Comparison of ENCODE assay signal across 1 cellular context in genomic region chr5:134904621-134905245, GRCh38.
TF ChIP-seq lines count a peak whose summit lies in the region.

Gene PCBD2 (plus strand): TSS chr5:134905131. CDS start chr5:134905140, 9 bp downstream.

TF ChIP-seq in GM12878, 131 proteins besides CTCF, POLR2A, EP300 and RAD21 (continued from another document and continues in another):
- TF ChIP-seq RELB (IDR thresholded peaks at IDR 0.05; ENCODE audit: low read depth) (0 out of 2 replicates have a peak, but pooled peaks have one; percentile 1), RB1 (IDR thresholded peaks at IDR 0.05; ENCODE audit: borderline replicate concordance) (peak; percentile 92; the same call in 1 of the 2 replicates), NKRF (conservative IDR thresholded peaks at IDR 0.05) (peak; percentile 83), BHLHE40 (IDR thresholded peaks at IDR 0.05; ENCODE audit: borderline replicate concordance in 1 of 2, low read depth in 2 of 2, low read length in 1 of 2) (peak; percentile 48 to 73; a peak in 3 of 4 replicates), MYC (IDR thresholded peaks at IDR 0.05; ENCODE audit: insufficient read depth, insufficient read length, insufficient replicate concordance, low read length, severe bottlenecking) (peak; percentile 40), MXI1 (IDR thresholded peaks at IDR 0.05; ENCODE audit: low read depth, low read length) (no peak), ZSCAN29 (IDR thresholded peaks at IDR 0.05) (0 out of 2 replicates have a peak, but pooled peaks have one; percentile 24), TCF7 (IDR thresholded peaks at IDR 0.05; ENCODE audit: borderline replicate concordance) (0 out of 2 replicates have a peak, but pooled peaks have one; percentile 7), CREB1 (IDR thresholded peaks at IDR 0.05; ENCODE audit: low read depth) (peak; percentile 78; the same call in 1 of the 2 replicates), ZNF217 (IDR thresholded peaks at IDR 0.05) (no peak; the same call in none of the 2 replicates), GATAD2B (conservative IDR thresholded peaks at IDR 0.05; ENCODE audit: low read depth) (peak; percentile 97), CBFB (IDR thresholded peaks at IDR 0.05; ENCODE audit: low read depth) (0 out of 2 replicates have a peak, but pooled peaks have one; percentile 9), ZBTB4 (CRISPR knock-in tag; IDR thresholded peaks at IDR 0.05) (no peak), FOXM1 (IDR thresholded peaks at IDR 0.05; ENCODE audit: low read depth, low read length) (no peak; the same call in 1 of the 2 replicates), MEF2A (IDR thresholded peaks at IDR 0.05; ENCODE audit: insufficient read depth, low read depth, low read length) (peak; percentile 75), CREM (IDR thresholded peaks at IDR 0.05; ENCODE audit: low read depth) (peak; percentile 76), GABPA (IDR thresholded peaks at IDR 0.05; ENCODE audit: low read depth) (no peak), BCLAF1 (IDR thresholded peaks at IDR 0.05) (0 out of 2 replicates have a peak, but pooled peaks have one; percentile 29), CHD2 (IDR thresholded peaks at IDR 0.05; ENCODE audit: borderline replicate concordance, low read depth, low read length) (peak; percentile 46; the same call in 1 of the 2 replicates), KDM1A (IDR thresholded peaks at IDR 0.05; ENCODE audit: borderline replicate concordance) (no peak), POLR2AphosphoS2 (IDR thresholded peaks at IDR 0.05; ENCODE audit: low read depth, low read length) (peak; percentile 80), SRF (IDR thresholded peaks at IDR 0.05; ENCODE audit: low read depth in 2 of 2, low read length in 2 of 2) (peak in 1 of 2 experiments; percentile 52; a peak in 1 of 4 replicates), POU2F2 (IDR thresholded peaks at IDR 0.05; ENCODE audit: borderline replicate concordance, low read depth, low read length) (peak; percentile 33; the same call in 1 of the 3 replicates), NFYA (IDR thresholded peaks at IDR 0.05; ENCODE audit: borderline replicate concordance, low read depth, low read length) (no peak), STAT1 (conservative IDR thresholded peaks at IDR 0.05) (peak; percentile 85), HDAC6 (IDR thresholded peaks at IDR 0.05; ENCODE audit: unreplicated experiment) (peak; percentile 89), NR2C1 (IDR thresholded peaks at IDR 0.05) (peak; percentile 14; the same call in 1 of the 2 replicates), HCFC1 (IDR thresholded peaks at IDR 0.05; ENCODE audit: low read length) (peak; percentile 48; the same call in 1 of the 2 replicates), RCOR1 (conservative IDR thresholded peaks at IDR 0.05; ENCODE audit: low read depth, low read length) (0 out of 2 replicates have a peak, but pooled peaks have one; percentile 70), TCF12 (IDR thresholded peaks at IDR 0.05; ENCODE audit: low read depth, low read length) (0 out of 2 replicates have a peak, but pooled peaks have one; percentile 3), MYB (IDR thresholded peaks at IDR 0.05; ENCODE audit: borderline replicate concordance, low read depth, low read length) (peak; percentile 76), BACH1 (IDR thresholded peaks at IDR 0.05; ENCODE audit: borderline replicate concordance) (peak; percentile 88), ZBED1 (IDR thresholded peaks at IDR 0.05; ENCODE audit: borderline replicate concordance) (peak; percentile 65; the same call in 1 of the 2 replicates), ATF3 (IDR thresholded peaks at IDR 0.05; ENCODE audit: borderline replicate concordance, extremely low read depth, low read depth, low read length) (no peak), SREBF2 (IDR thresholded peaks at IDR 0.05; ENCODE audit: low read length) (peak; percentile 28; the same call in 1 of the 2 replicates), FOXK2 (IDR thresholded peaks at IDR 0.05) (no peak), ELK1 (IDR thresholded peaks at IDR 0.05; ENCODE audit: low read depth, low read length) (0 out of 2 replicates have a peak, but pooled peaks have one; percentile 40), LARP7 (IDR thresholded peaks at IDR 0.05) (peak; percentile 100), EGR1 (IDR thresholded peaks at IDR 0.05; ENCODE audit: borderline replicate concordance in 1 of 2, low read depth in 2 of 2, low read length in 2 of 2) (peak in 1 of 2 experiments; percentile 68; a peak in 2 of 3 replicates), SIX5 (IDR thresholded peaks at IDR 0.05; ENCODE audit: low read depth, low read length, severe bottlenecking) (no peak), TAF1 (IDR thresholded peaks at IDR 0.05; ENCODE audit: borderline replicate concordance, low read depth, low read length) (peak; percentile 30; the same call in 1 of the 2 replicates), YY1 (IDR thresholded peaks at IDR 0.05; ENCODE audit: low read depth, low read length) (peak; percentile 94)
- TF ChIP-seq, protein P1, sequence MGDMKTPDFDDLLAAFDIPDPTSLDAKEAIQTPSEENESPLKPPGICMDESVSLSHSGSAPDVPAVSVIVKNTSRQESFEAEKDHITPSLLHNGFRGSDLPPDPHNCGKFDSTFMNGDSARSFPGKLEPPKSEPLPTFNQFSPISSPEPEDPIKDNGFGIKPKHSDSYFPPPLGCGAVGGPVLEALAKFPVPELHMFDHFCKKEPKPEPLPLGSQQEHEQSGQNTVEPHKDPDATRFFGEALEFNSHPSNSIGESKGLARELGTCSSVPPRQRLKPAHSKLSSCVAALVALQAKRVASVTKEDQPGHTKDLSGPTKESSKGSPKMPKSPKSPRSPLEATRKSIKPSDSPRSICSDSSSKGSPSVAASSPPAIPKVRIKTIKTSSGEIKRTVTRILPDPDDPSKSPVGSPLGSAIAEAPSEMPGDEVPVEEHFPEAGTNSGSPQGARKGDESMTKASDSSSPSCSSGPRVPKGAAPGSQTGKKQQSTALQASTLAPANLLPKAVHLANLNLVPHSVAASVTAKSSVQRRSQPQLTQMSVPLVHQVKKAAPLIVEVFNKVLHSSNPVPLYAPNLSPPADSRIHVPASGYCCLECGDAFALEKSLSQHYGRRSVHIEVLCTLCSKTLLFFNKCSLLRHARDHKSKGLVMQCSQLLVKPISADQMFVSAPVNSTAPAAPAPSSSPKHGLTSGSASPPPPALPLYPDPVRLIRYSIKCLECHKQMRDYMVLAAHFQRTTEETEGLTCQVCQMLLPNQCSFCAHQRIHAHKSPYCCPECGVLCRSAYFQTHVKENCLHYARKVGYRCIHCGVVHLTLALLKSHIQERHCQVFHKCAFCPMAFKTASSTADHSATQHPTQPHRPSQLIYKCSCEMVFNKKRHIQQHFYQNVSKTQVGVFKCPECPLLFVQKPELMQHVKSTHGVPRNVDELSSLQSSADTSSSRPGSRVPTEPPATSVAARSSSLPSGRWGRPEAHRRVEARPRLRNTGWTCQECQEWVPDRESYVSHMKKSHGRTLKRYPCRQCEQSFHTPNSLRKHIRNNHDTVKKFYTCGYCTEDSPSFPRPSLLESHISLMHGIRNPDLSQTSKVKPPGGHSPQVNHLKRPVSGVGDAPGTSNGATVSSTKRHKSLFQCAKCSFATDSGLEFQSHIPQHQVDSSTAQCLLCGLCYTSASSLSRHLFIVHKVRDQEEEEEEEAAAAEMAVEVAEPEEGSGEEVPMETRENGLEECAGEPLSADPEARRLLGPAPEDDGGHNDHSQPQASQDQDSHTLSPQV (IDR thresholded peaks at IDR 0.05) = peak; percentile 53
- TF ChIP-seq, protein P2, sequence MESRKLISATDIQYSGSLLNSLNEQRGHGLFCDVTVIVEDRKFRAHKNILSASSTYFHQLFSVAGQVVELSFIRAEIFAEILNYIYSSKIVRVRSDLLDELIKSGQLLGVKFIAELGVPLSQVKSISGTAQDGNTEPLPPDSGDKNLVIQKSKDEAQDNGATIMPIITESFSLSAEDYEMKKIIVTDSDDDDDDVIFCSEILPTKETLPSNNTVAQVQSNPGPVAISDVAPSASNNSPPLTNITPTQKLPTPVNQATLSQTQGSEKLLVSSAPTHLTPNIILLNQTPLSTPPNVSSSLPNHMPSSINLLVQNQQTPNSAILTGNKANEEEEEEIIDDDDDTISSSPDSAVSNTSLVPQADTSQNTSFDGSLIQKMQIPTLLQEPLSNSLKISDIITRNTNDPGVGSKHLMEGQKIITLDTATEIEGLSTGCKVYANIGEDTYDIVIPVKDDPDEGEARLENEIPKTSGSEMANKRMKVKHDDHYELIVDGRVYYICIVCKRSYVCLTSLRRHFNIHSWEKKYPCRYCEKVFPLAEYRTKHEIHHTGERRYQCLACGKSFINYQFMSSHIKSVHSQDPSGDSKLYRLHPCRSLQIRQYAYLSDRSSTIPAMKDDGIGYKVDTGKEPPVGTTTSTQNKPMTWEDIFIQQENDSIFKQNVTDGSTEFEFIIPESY (IDR thresholded peaks at IDR 0.05) = no peak
- TF ChIP-seq, protein P3, sequence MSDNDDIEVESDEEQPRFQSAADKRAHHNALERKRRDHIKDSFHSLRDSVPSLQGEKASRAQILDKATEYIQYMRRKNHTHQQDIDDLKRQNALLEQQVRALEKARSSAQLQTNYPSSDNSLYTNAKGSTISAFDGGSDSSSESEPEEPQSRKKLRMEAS (IDR thresholded peaks at IDR 0.05; ENCODE audit: low read depth, low read length) = peak; percentile 87
